Comparison of ENCODE assay signal across 1 cellular context in genomic region chr1:185077374-185077773, GRCh38.
TF ChIP-seq lines count a peak whose summit lies in the region.

No MANE protein-coding gene starts in this region.

TF ChIP-seq in K562, 482 proteins besides CTCF, POLR2A, EP300 and RAD21 (continued from another document):
- 0 out of 2 replicates have a peak, but pooled peaks have one; percentile 26 for TF ChIP-seq ZNF449 (CRISPR knock-in tag; IDR thresholded peaks at IDR 0.05)
- peak; percentile 19; the same call in 1 of the 2 replicates for TF ChIP-seq NFIX (CRISPR knock-in tag; IDR thresholded peaks at IDR 0.05; ENCODE audit: low read depth)
- TF ChIP-seq MTF1 (CRISPR knock-in tag; IDR thresholded peaks at IDR 0.05; ENCODE audit: borderline replicate concordance), result peak; percentile 77; the same call in 1 of the 2 replicates
- TF ChIP-seq, protein P1, sequence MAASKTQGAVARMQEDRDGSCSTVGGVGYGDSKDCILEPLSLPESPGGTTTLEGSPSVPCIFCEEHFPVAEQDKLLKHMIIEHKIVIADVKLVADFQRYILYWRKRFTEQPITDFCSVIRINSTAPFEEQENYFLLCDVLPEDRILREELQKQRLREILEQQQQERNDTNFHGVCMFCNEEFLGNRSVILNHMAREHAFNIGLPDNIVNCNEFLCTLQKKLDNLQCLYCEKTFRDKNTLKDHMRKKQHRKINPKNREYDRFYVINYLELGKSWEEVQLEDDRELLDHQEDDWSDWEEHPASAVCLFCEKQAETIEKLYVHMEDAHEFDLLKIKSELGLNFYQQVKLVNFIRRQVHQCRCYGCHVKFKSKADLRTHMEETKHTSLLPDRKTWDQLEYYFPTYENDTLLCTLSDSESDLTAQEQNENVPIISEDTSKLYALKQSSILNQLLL (CRISPR knock-in tag; IDR thresholded peaks at IDR 0.05; ENCODE audit: borderline replicate concordance), result peak; percentile 60; the same call in 1 of the 2 replicates
